12 cellular contexts compared by ENCODE assay signal in the genomic region with DNA sequence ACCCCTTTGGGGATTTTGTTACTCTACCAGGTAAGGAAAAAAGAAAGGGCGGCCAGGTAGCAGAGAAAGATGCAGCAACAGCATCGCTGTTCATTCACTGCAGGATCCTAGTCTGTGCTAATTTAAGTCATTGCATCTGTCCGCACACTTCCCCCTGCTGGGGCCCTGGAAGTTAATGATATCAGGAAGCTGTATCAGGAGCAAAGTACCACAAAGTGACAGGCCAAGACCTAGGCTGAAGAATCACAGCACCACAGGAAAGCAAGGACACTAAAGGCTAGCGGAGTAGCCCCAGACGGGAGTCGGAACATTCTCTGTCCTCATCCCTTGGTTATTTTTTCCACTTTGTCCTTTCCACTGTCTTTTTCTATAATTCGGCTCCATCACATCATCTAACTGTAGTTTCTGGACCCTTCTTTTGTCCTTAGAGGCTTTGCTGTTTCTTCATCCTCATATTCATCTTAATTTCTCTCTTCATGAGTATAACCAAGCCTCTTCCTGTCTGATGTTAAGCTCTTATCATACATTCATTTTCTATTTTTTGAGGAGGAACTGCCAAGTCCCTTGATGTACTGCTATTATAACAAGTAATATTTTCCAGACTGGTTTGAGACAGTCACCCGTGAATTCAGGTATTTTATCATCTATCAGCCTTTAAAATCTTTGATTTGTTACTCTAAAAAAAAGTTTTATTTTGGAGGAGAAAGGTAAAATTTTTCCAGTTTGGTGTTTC. TPM values are rescaled to one million over a fixed set of nuclear protein-coding genes. Genes with fewer than 3 reads are reported as not detected.
DNase-seq lines count a peak whose midpoint lies in the region; ATAC-seq, FAIRE-seq and TF ChIP-seq lines count a peak whose summit lies in the region.
"Had no signal": no experiment of that assay in that cellular context is flagged by ENCODE, and none has a peak within 500 bp of the region (broad histone marks: within the 10 kb centered on the region; RNA-seq: fewer than 3 reads in every experiment).

No MANE protein-coding gene starts in this region.

- 80 to 83% methylated on average over 4 to 6 of the region's 8 CpGs for WGBS in mesodermal cell (ENCODE audit: insufficient coverage in 2 of 2), 2 experiments
- 71 to 80% methylated on average over 5 to 8 of the region's 8 CpGs for WGBS in transverse colon (ENCODE audit: low coverage in 1 of 2), 2 donors

- H3K36me3 Mint-ChIP-seq in activated T-cell treated with anti-CD3 and anti-CD28 coated beads, Interleukin-2, amount 50 U/mL, for 24 hours (ENCODE audit: low read depth), result peaks cover 41% of the 10 kb centered on the region
- peaks cover 2% of the 10 kb centered on the region for H3K36me3 Mint-ChIP-seq in activated naive CD8-positive, alpha-beta T cell

- no peak for TF ChIP-seq EP300 in transverse colon (IDR thresholded peaks at IDR 0.05; ENCODE audit: low read depth)

- TF ChIP-seq CTCF in transverse colon (IDR thresholded peaks at IDR 0.05), result no peak

- peaks cover 2% of the 10 kb centered on the region for H3K9me3 Mint-ChIP-seq in activated T-cell treated with anti-CD3 and anti-CD28 coated beads, Interleukin-2, amount 50 U/mL, for 24 hours
- H3K9me3 Mint-ChIP-seq in activated naive CD8-positive, alpha-beta T cell (ENCODE audit: low read depth), result no peaks in the 10 kb centered on the region

- intact Hi-C loops in transverse colon (cut with DNase I; ENCODE audit: low total_unique reads), result no loop called here

- TF ChIP-seq POLR2A in transverse colon (IDR thresholded peaks at IDR 0.05), result no peak

- H3K4me1 Mint-ChIP-seq in activated T-cell treated with anti-CD3 and anti-CD28 coated beads, Interleukin-2, amount 50 U/mL, for 24 hours (ENCODE audit: low read depth), result peaks cover 58% of the 10 kb centered on the region
- peaks cover 42% of the 10 kb centered on the region for H3K4me1 Mint-ChIP-seq in activated naive CD8-positive, alpha-beta T cell (ENCODE audit: low read depth)

- no peaks in the 10 kb centered on the region for H3K27me3 Mint-ChIP-seq in activated T-cell treated with anti-CD3 and anti-CD28 coated beads, Interleukin-2, amount 50 U/mL, for 24 hours
- H3K27me3 Mint-ChIP-seq in activated naive CD8-positive, alpha-beta T cell, result no peaks in the 10 kb centered on the region

- FAIRE-seq in GM19239 (lab: Jason Lieb, UNC), result no peak
- FAIRE-seq: keratinocyte had no signal

- no peak overlapping the region for H3K4me3 Mint-ChIP-seq in activated T-cell treated with anti-CD3 and anti-CD28 coated beads, Interleukin-2, amount 50 U/mL, for 24 hours
- H3K4me3 Mint-ChIP-seq in activated naive CD8-positive, alpha-beta T cell, result peak overlapping the region; percentile 11

- peak overlapping the region; percentile 90 for H3K27ac Mint-ChIP-seq in activated T-cell treated with anti-CD3 and anti-CD28 coated beads, Interleukin-2, amount 50 U/mL, for 24 hours
- peak overlapping the region; percentile 64 for H3K27ac Mint-ChIP-seq in activated naive CD8-positive, alpha-beta T cell

- H3K9me3 ChIP-seq in mesodermal cell (ENCODE audit: control insufficient read depth, low read length) (no peaks in the 10 kb centered on the region), transverse colon (no peaks in the 10 kb centered on the region)
- H3K9me3 ChIP-seq: esophagus muscularis mucosa had no signal

- no peaks in the 10 kb centered on the region for H3K27me3 ChIP-seq in transverse colon
- H3K27me3 ChIP-seq: esophagus muscularis mucosa had no signal

- in situ Hi-C loops in transverse colon (cut with MboI; ENCODE audit: low pct_ligation_motif_present in 1 of 4, low pct_unique_long_range_greater_than_20kb in 1 of 4, low sequenced_read_pairs in 3 of 4), result no loop called here

- DNase-seq in activated T-cell treated with anti-CD3 and anti-CD28 coated beads, Interleukin-2, amount 50 U/mL, for 24 hours, result no peak
- DNase-seq in activated T-cell treated with anti-CD3 and anti-CD28 coated beads, Interleukin-2, amount 50 U/mL, for 1 hour, result no peak
- DNase-seq in transverse colon (no peak), GM19239 (ENCODE audit: insufficient read length, low spot score) (no peak), globus pallidus (ENCODE audit: low spot score) (no peak)
- DNase-seq: NCI-H1436, RPMI8226 had no signal

- H3K36me3 ChIP-seq in mesodermal cell (ENCODE audit: control insufficient read depth, insufficient read depth, low read length), result peaks cover 4% of the 10 kb centered on the region
- no peaks in the 10 kb centered on the region for H3K36me3 ChIP-seq in transverse colon
- H3K36me3 ChIP-seq: esophagus muscularis mucosa had no signal

- H3K4me1 ChIP-seq in mesodermal cell (ENCODE audit: control insufficient read depth, insufficient read depth, low read length, poor library complexity, severe bottlenecking) (peaks cover 13% of the 10 kb centered on the region), transverse colon (peaks cover 3 to 70% (median 36%) of the 10 kb centered on the region in 4 donors)

- ATAC-seq in HG02763 (IDR thresholded peaks at IDR 0.05; ENCODE audit: unreplicated experiment), result no peak

- H3K4me3 ChIP-seq in mesodermal cell (ENCODE audit: extremely low read depth, insufficient read depth, low read length, poor library complexity, severe bottlenecking), result no peak overlapping the region
- no peak overlapping the region for H3K4me3 ChIP-seq in transverse colon
- H3K4me3 ChIP-seq: esophagus muscularis mucosa had no signal

- H3K27ac ChIP-seq in mesodermal cell (ENCODE audit: low read depth, low read length, severe bottlenecking) (peak overlapping the region; percentile 26), transverse colon (peak overlapping the region; percentile 38 to 77 (median 60))

RNA-seq across cellular contexts. Expression of a gene that starts 28.4 kb away (rescaled TPM):
- polyA plus RNA-seq in mesodermal cell (2013, experiment 1 of 2), result 24.0 TPM
- polyA plus RNA-seq in mesodermal cell (2013, experiment 2 of 2), result 17.9 TPM
- 10 to 100 TPM; 16.1 to 47.0 (median 40.0) TPM for total RNA-seq in transverse colon
